14 cellular contexts compared by ENCODE assay signal in genomic region chr17:4719684-4720221, GRCh38. TPM values are rescaled to one million over a fixed set of nuclear protein-coding genes. Genes with fewer than 3 reads are reported as not detected.
DNase-seq lines count a peak whose midpoint lies in the region; ATAC-seq and TF ChIP-seq lines count a peak whose summit lies in the region.
"Had no signal": no experiment of that assay in that cellular context is flagged by ENCODE, and none has a peak within 500 bp of the region (broad histone marks: within the 10 kb centered on the region; RNA-seq: fewer than 3 reads in every experiment).

No MANE protein-coding gene starts in this region.

- no peak for TF ChIP-seq CTCF in right atrium auricular region (IDR thresholded peaks at IDR 0.05)
- TF ChIP-seq CTCF in WERI-Rb-1 (IDR thresholded peaks at IDR 0.05; ENCODE audit: low read depth, low read length) = no peak
- no peak for TF ChIP-seq CTCF in hepatocyte (IDR thresholded peaks at IDR 0.05; ENCODE audit: poor library complexity)
- no peak for TF ChIP-seq CTCF in upper lobe of right lung (IDR thresholded peaks at IDR 0.05)

- ATAC-seq in Right ventricle myocardium inferior (peak; percentile 40), upper lobe of right lung (peak; percentile 7), HG03139 (IDR thresholded peaks at IDR 0.05; ENCODE audit: unreplicated experiment) (no peak)
- ATAC-seq: stimulated activated naive CD8-positive, alpha-beta T cell treated with anti-CD3 and anti-CD28 coated beads, Interleukin-15, Interleukin-2, amounts not matched to agents 100 U/mL and 50 U/mL, for 24 hours had no signal

- WGBS in hepatocyte (ENCODE audit: low lambda C conversion rate, missing lambda C conversion rate) = 80% methylated on average over 15 of the region's 15 CpGs

- no peak overlapping the region for H3K27ac ChIP-seq in right atrium auricular region
- H3K27ac ChIP-seq in WERI-Rb-1 = peak overlapping the region; percentile 63
- peak overlapping the region; percentile 96 for H3K27ac ChIP-seq in hepatocyte
- no peak overlapping the region for H3K27ac ChIP-seq in upper lobe of right lung
- H3K27ac ChIP-seq: Peyer's patch, psoas muscle had no signal

- no peaks in the 10 kb centered on the region for H4K20me1 ChIP-seq in hepatocyte (ENCODE audit: insufficient read depth, poor library complexity, severe bottlenecking)

- H3K9me3 ChIP-seq in right atrium auricular region = no peaks in the 10 kb centered on the region
- no peaks in the 10 kb centered on the region for H3K9me3 ChIP-seq in WERI-Rb-1 (ENCODE audit: severe bottlenecking)
- no peaks in the 10 kb centered on the region for H3K9me3 ChIP-seq in hepatocyte (ENCODE audit: low read depth)
- H3K9me3 ChIP-seq in upper lobe of right lung = no peaks in the 10 kb centered on the region
- H3K9me3 ChIP-seq: Peyer's patch, psoas muscle had no signal

- H3K4me3 ChIP-seq in right atrium auricular region (no peak overlapping the region), WERI-Rb-1 (ENCODE audit: low read depth, low read length) (no peak overlapping the region), hepatocyte (no peak overlapping the region), upper lobe of right lung (no peak overlapping the region)
- H3K4me3 ChIP-seq: Peyer's patch, psoas muscle had no signal

- H3K27me3 ChIP-seq in right atrium auricular region (no peaks in the 10 kb centered on the region), WERI-Rb-1 (ENCODE audit: insufficient read depth, low read depth, severe bottlenecking) (no peaks in the 10 kb centered on the region), hepatocyte (no peaks in the 10 kb centered on the region), upper lobe of right lung (no peaks in the 10 kb centered on the region)
- H3K27me3 ChIP-seq: Peyer's patch had no signal

- DNase-seq in Right ventricle myocardium inferior (ENCODE audit: missing footprints) (no peak), right atrium auricular region (ENCODE audit: low spot score) (no peak), WERI-Rb-1 (peak; percentile 28), hepatocyte (ENCODE audit: low spot score) (peak; percentile 47), upper lobe of right lung (no peak), HuH-7 (ENCODE audit: low spot score) (no peak), KG1 (lab: John Stamatoyannopoulos, UW) (no peak)
- DNase-seq: C1 segment of cervical spinal cord; mammary epithelial cell; psoas muscle; stimulated activated CD4-positive, alpha-beta T cell treated with anti-CD3 and anti-CD28 coated beads, Interleukin-4, amount 100 ng/mL, for 1 hour; stimulated activated naive CD8-positive, alpha-beta T cell treated with anti-CD3 and anti-CD28 coated beads, Interleukin-15, Interleukin-2, amounts not matched to agents 100 U/mL and 50 U/mL, for 24 hours had no signal

- H3K4me2 ChIP-seq in hepatocyte = no peak overlapping the region

- H2AFZ ChIP-seq in hepatocyte = no peak overlapping the region

- H3K9me2 ChIP-seq in hepatocyte (replicated peaks; ENCODE audit: insufficient read depth) = no peaks in the 10 kb centered on the region

- H3K4me1 ChIP-seq in right atrium auricular region (peaks cover 0 to 9% of the 10 kb centered on the region in 2 donors), hepatocyte (ENCODE audit: insufficient read depth) (peaks cover 18% of the 10 kb centered on the region), upper lobe of right lung (no peaks in the 10 kb centered on the region)
- H3K4me1 ChIP-seq: psoas muscle had no signal

- intact Hi-C loops in Right ventricle myocardium inferior (cut with DNase I) (no loop called here), upper lobe of right lung (cut with DNase I) (loop anchor here (10.0 kb wide), 1 partner anchor 165 kb away; no protein-coding TSS in a partner anchor)

- H3K36me3 ChIP-seq in right atrium auricular region (peaks cover 10% of the 10 kb centered on the region), WERI-Rb-1 (peaks cover 52% of the 10 kb centered on the region), hepatocyte (replicated peaks; ENCODE audit: insufficient read depth, low read depth) (no peaks in the 10 kb centered on the region), upper lobe of right lung (peaks cover 42% of the 10 kb centered on the region)

- H3K79me2 ChIP-seq in hepatocyte = no peaks in the 10 kb centered on the region

RNA-seq across cellular contexts. Expression of gene ARRB2, which starts 9.3 kb away (rescaled TPM):
- 28.3 TPM for total RNA-seq in Right ventricle myocardium inferior
- 10 to 100 TPM in 1 of 2 donors, 1 to 10 TPM in 1; 9.0 to 22.9 TPM for total RNA-seq in right atrium auricular region
- 15.3 and 17.4 TPM in 2 replicates for total RNA-seq in hepatocyte
- polyA plus RNA-seq in hepatocyte = 20.0 and 21.1 TPM in 2 replicates
- total RNA-seq in upper lobe of right lung = 131 TPM

RNA-seq across cellular contexts. Expression of gene MED11, which starts 11.5 kb away (rescaled TPM):
- total RNA-seq in Right ventricle myocardium inferior (17.2 TPM), right atrium auricular region (10 to 100 TPM; 25.1 to 31.2 TPM), hepatocyte (36.3 and 36.9 TPM in 2 replicates), upper lobe of right lung (23.2 TPM)
- 39.4 and 42.7 TPM in 2 replicates for polyA plus RNA-seq in hepatocyte

RNA-seq across cellular contexts. Expression of gene PELP1, which starts 15.8 kb away (rescaled TPM):
- total RNA-seq in Right ventricle myocardium inferior = 34.4 TPM
- 10 to 100 TPM; 14.6 to 22.3 TPM for total RNA-seq in right atrium auricular region
- total RNA-seq in hepatocyte = 17.6 and 18.5 TPM in 2 replicates
- 35.2 and 42.9 TPM in 2 replicates for polyA plus RNA-seq in hepatocyte
- total RNA-seq in upper lobe of right lung = 39.0 TPM

RNA-seq across cellular contexts. Expression of gene ZMYND15, which starts 19.9 kb away (rescaled TPM):
- 0.11 TPM for total RNA-seq in Right ventricle myocardium inferior
- under 1 TPM in 1 of 2 donors, not detected in 1; 0.31 TPM for total RNA-seq in right atrium auricular region
- total RNA-seq in hepatocyte = 1.6 and 2.9 TPM in 2 replicates
- 4.1 and 4.8 TPM in 2 replicates for polyA plus RNA-seq in hepatocyte
- total RNA-seq in upper lobe of right lung = 9.6 TPM

RNA-seq across cellular contexts. Expression of gene CXCL16, which starts 20.0 kb away (rescaled TPM):
- total RNA-seq in Right ventricle myocardium inferior (3.9 TPM), right atrium auricular region (10 to 100 TPM in 1 of 2 donors, 1 to 10 TPM in 1; 5.2 to 12.4 TPM), hepatocyte (38.7 and 39.9 TPM in 2 replicates), upper lobe of right lung (169 TPM)
- 73.2 and 82.5 TPM in 2 replicates for polyA plus RNA-seq in hepatocyte

Comparison
In these comparisons a context has a peak if more than half of its experiments do, and no peak if none do; other contexts are left out.
1. DNase-seq: peak in WERI-Rb-1 (single experiment) and hepatocyte (single experiment); none in Right ventricle myocardium inferior (single experiment), right atrium auricular region (single experiment), upper lobe of right lung (single experiment), HuH-7 (single experiment) and KG1 (single experiment).
2. H3K27ac ChIP-seq: peak in WERI-Rb-1 (single experiment) and hepatocyte (single experiment); none in right atrium auricular region (0 of 2) and upper lobe of right lung (single experiment).